26 cellular contexts compared by ENCODE assay signal in the genomic region with DNA sequence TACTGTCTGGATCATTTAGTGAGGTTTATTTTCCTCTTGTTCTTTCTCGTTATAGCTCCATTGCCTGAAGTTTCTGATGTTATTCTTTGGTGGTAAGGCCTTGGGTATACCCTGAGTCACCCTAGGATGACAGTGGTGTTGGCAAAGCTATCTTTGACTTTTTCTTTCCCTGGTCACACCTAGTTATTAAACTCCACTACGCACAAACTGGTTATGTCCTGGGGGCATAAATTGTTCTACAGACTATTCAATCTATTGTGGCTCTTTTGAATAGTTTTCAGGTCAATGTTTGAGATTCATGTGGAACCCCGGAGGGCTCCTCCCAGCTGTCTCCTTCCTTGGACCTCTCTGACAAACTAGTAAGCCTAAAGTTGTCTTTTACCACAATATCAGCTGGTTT.
DNase-seq lines count a peak whose midpoint lies in the region; ATAC-seq lines count a peak whose summit lies in the region.
"Had no signal": no experiment of that assay in that cellular context is flagged by ENCODE, and none has a peak within 500 bp of the region (broad histone marks: within the 10 kb centered on the region; RNA-seq: fewer than 3 reads in every experiment).

No MANE protein-coding gene starts in this region.

- H3K27me3 Mint-ChIP-seq in T-helper 2 cell treated with Interferon-gamma antibody and Interleukin-4, amounts not matched to agents 5 μg/mL and 100 μg/mL, for 36 hours (ENCODE audit: low read depth): no peaks in the 10 kb centered on the region

- no peaks in the 10 kb centered on the region for H3K9me3 Mint-ChIP-seq in T-helper 2 cell treated with Interferon-gamma antibody and Interleukin-4, amounts not matched to agents 5 μg/mL and 100 μg/mL, for 36 hours

- DNase-seq in Caki2 (ENCODE audit: low read depth) (peak; percentile 35), NCI-H460 (ENCODE audit: extremely low read depth, low read depth) (peak; percentile 25), SK-MEL-5 (ENCODE audit: low read depth, low spot score) (peak; percentile 3), epithelial cell of prostate (ENCODE audit: low read depth, low spot score) (peak; percentile 31)
- DNase-seq in T-helper 2 cell treated with Interferon-gamma antibody and Interleukin-4, amounts not matched to agents 5 μg/mL and 100 μg/mL, for 36 hours (ENCODE audit: low spot score): no peak
- DNase-seq: 8988T; AML-193; C1 segment of cervical spinal cord; Calu3; CD8-positive, alpha-beta T cell; DMS153; GDM1; H7; Kasumi-1; MM.1S; NCI-H1048; NCI-H1417 treated with DMSO at 0.1 percent for 48 hours; NCI-H187; NCI-H226; NCI-H524; NCI-H82; SHP77; SW 1271 had no signal

- in situ Hi-C loops in Caki2 (cut with HindIII; ENCODE audit: low pct_unique_long_range_greater_than_20kb, low sequenced_read_pairs) (no loop called here), SK-MEL-5 (cut with HindIII; ENCODE audit: low pct_unique_long_range_greater_than_20kb, low sequenced_read_pairs) (no loop called here)

- no peak for ATAC-seq in GM21367 (IDR thresholded peaks at IDR 0.05; ENCODE audit: unreplicated experiment)
- ATAC-seq in HG03342 (IDR thresholded peaks at IDR 0.05; ENCODE audit: unreplicated experiment): no peak
- ATAC-seq: CD8-positive, alpha-beta T cell had no signal

- H3K27ac Mint-ChIP-seq in T-helper 2 cell treated with Interferon-gamma antibody and Interleukin-4, amounts not matched to agents 5 μg/mL and 100 μg/mL, for 36 hours: no peak overlapping the region
- H3K27ac Mint-ChIP-seq: CD8-positive, alpha-beta T cell had no signal

- H3K4me1 Mint-ChIP-seq in T-helper 2 cell treated with Interferon-gamma antibody and Interleukin-4, amounts not matched to agents 5 μg/mL and 100 μg/mL, for 36 hours (ENCODE audit: low read depth): no peaks in the 10 kb centered on the region

- H3K4me3 Mint-ChIP-seq in T-helper 2 cell treated with Interferon-gamma antibody and Interleukin-4, amounts not matched to agents 5 μg/mL and 100 μg/mL, for 36 hours: no peak overlapping the region
- H3K4me3 Mint-ChIP-seq: CD8-positive, alpha-beta T cell had no signal

- H3K27ac ChIP-seq in epithelial cell of prostate: no peak overlapping the region
- H3K27ac ChIP-seq: SK-N-MC had no signal

- H3K36me3 Mint-ChIP-seq in T-helper 2 cell treated with Interferon-gamma antibody and Interleukin-4, amounts not matched to agents 5 μg/mL and 100 μg/mL, for 36 hours (ENCODE audit: low read depth): no peaks in the 10 kb centered on the region
- H3K36me3 Mint-ChIP-seq: CD8-positive, alpha-beta T cell had no signal
